Comparison of ENCODE assay signal across 16 cellular contexts in genomic region chr20:24134284-24134683, GRCh38.
A peak's percentile ranks its signal among the peaks of the same experiment; 100 is the strongest.
DNase-seq lines count a peak whose midpoint lies in the region; ATAC-seq and TF ChIP-seq lines count a peak whose summit lies in the region.
"Had no signal": no experiment of that assay in that cellular context is flagged by ENCODE, and none has a peak within 500 bp of the region (broad histone marks: within the 10 kb centered on the region; RNA-seq: fewer than 3 reads in every experiment).

No MANE protein-coding gene starts in this region.

- intact Hi-C loops in testis (cut with DNase I; ENCODE audit: low total_unique reads), result no loop called here

- DNase-seq in NCI-H1694 treated with DMSO at 0.1 percent for 48 hours (lab: John Stamatoyannopoulos, UW), result peak; percentile 19
- DNase-seq in NCI-H1694 (lab: John Stamatoyannopoulos, UW), result no peak
- no peak for DNase-seq in RWPE2 (ENCODE audit: low spot score)
- DNase-seq in iPS-NIHi11 (ENCODE audit: low spot score), result peak; percentile 27
- peak; percentile 47 for DNase-seq in renal cortical epithelial cell (ENCODE audit: low read depth)
- DNase-seq in testis, result no peak
- DNase-seq in GM10266 (ENCODE audit: extremely low spot score), result no peak
- DNase-seq: activated B cell treated with CpG ODN at 0.5 μM for 24 hours; activated CD8-positive, alpha-beta memory T cell treated with anti-CD3 and anti-CD28 coated beads, Interleukin-2, amount 10 ng/mL, durations not matched to agents 7 days and 5 days; CD4-positive, CD25-positive, alpha-beta regulatory T cell; mucosa of descending colon; posterior cingulate gyrus; SK-N-SH had no signal

- H3K27ac ChIP-seq in RWPE2 (ENCODE audit: poor library complexity, severe bottlenecking) (peak overlapping the region; percentile 79), testis (no peak overlapping the region)
- H3K27ac ChIP-seq: 22Rv1, tibial nerve had no signal

- no peaks in the 10 kb centered on the region for H3K36me3 ChIP-seq in RWPE2 (ENCODE audit: low read depth)
- no peaks in the 10 kb centered on the region for H3K36me3 ChIP-seq in testis (ENCODE audit: low read depth, missing control alignments)
- H3K36me3 ChIP-seq: tibial nerve had no signal

- 38 to 53% methylated on average over 3 of the region's 3 CpGs for WGBS in testis, 2 donors

- TF ChIP-seq CTCF in RWPE2 (IDR thresholded peaks at IDR 0.05; ENCODE audit: poor library complexity, severe bottlenecking) (no peak), testis (IDR thresholded peaks at IDR 0.05) (no peak), GM10266 (IDR thresholded peaks at IDR 0.05; ENCODE audit: control insufficient read depth, insufficient read depth, low read depth, missing control alignments) (no peak)

- no peak for TF ChIP-seq POLR2A in testis (IDR thresholded peaks at IDR 0.05)

- no peaks in the 10 kb centered on the region for H3K9me3 ChIP-seq in RWPE2 (ENCODE audit: severe bottlenecking)
- H3K9me3 ChIP-seq in testis, result no peaks in the 10 kb centered on the region
- H3K9me3 ChIP-seq: mucosa of descending colon, SK-N-SH, tibial nerve had no signal

- H3K4me1 ChIP-seq in RWPE2 (ENCODE audit: insufficient read depth, poor library complexity, severe bottlenecking) (peaks cover 33% of the 10 kb centered on the region), testis (no peaks in the 10 kb centered on the region)
- H3K4me1 ChIP-seq: tibial nerve had no signal

- ATAC-seq in RWPE2 (ENCODE audit: low read depth) (peak; percentile 75), HG03196 (IDR thresholded peaks at IDR 0.05; ENCODE audit: unreplicated experiment) (no peak)
- ATAC-seq: activated CD8-positive, alpha-beta memory T cell treated with anti-CD3 and anti-CD28 coated beads, Interleukin-2, amount 10 ng/mL, durations not matched to agents 7 days and 5 days; mucosa of descending colon had no signal

- no peaks in the 10 kb centered on the region for H3K27me3 ChIP-seq in RWPE2 (ENCODE audit: insufficient read depth, poor library complexity, severe bottlenecking)
- H3K27me3 ChIP-seq in testis, result no peaks in the 10 kb centered on the region
- H3K27me3 ChIP-seq: tibial nerve had no signal

- H3K4me3 ChIP-seq in RWPE2 (ENCODE audit: severe bottlenecking) (no peak overlapping the region), testis (no peak overlapping the region)
- H3K4me3 ChIP-seq: mucosa of descending colon, tibial nerve had no signal

Comparison
In these comparisons a context has a peak if more than half of its experiments do, and no peak if none do; other contexts are left out.
1. DNase-seq: peak in NCI-H1694 treated with DMSO at 0.1 percent for 48 hours (single experiment), iPS-NIHi11 (single experiment) and renal cortical epithelial cell (single experiment); none in NCI-H1694 (single experiment), RWPE2 (single experiment), testis (single experiment) and GM10266 (single experiment).